ENCODE assay signal across 2 cellular contexts in genomic region chr9:42237376-42237775, GRCh38.
TF ChIP-seq lines count a peak whose summit lies in the region.
"Not testable (repeated sequence)": the region's sequence is repeated elsewhere in the genome, so short reads cannot be mapped to it uniquely, and the experiment has no call there.

No MANE protein-coding gene starts in this region.

TF ChIP-seq in K562, 482 proteins besides CTCF, POLR2A, EP300 and RAD21:
- TF ChIP-seq RFX1 (IDR thresholded peaks at IDR 0.05) (peak; percentile 66), MYNN (IDR thresholded peaks at IDR 0.05) (0 out of 2 replicates have a peak, but pooled peaks have one; percentile 62)
- TF ChIP-seq MYNN (CRISPR knock-in tag; IDR thresholded peaks at IDR 0.05): not testable (repeated sequence)
TF ChIP-seq in K562: peak in this region for 2; not testable (repeated sequence) for 480.

TF ChIP-seq in neural cell, 6 proteins besides CTCF, POLR2A, EP300 and RAD21:
- peak; percentile 56 for TF ChIP-seq MXI1 (conservative IDR thresholded peaks at IDR 0.05; ENCODE audit: poor library complexity, severe bottlenecking)
